1 cellular context compared by ENCODE assay signal in the genomic region with DNA sequence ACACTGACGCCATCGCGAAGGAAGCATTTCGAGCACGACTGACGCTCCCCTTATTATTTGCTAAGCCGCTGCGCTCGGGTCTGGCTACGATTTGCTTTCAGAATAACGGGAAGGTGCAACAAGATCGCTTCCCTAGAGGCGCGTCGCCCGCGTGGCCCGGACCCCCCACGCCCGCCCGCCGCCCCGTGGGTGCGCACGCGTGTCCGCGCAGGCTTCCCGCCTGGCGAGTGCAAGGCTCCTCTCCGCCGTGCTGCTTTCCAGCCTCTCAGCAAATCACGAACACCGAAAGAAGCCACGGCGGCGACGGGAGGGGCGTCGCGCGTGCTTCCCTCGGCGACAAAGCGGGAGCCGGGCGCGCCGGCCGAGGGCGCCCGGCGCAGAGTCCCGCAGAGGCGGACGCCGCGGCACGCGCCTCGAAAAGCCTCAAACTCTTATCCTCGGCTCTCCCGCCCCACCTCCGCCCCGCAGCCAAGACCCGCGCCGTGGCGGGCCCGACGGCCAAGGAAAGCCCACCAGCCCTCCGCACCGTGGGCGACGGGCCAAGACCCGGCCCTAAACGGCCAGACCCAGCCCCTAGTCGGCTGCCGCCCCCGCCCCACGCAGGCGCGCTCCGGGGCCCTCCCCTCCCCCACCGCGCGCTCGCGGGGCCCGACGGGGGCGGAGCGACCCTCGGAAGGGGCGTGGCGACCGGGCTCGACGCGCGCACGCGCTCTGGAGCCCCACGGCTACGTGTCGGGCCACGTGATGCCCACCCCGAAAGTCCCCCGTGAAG.
TF ChIP-seq lines count a peak whose summit lies in the region.

No MANE protein-coding gene starts in this region.

TF ChIP-seq in HepG2, 621 proteins besides CTCF, POLR2A, EP300 and RAD21 (continued from another document and continues in another):
- TF ChIP-seq, protein P1, sequence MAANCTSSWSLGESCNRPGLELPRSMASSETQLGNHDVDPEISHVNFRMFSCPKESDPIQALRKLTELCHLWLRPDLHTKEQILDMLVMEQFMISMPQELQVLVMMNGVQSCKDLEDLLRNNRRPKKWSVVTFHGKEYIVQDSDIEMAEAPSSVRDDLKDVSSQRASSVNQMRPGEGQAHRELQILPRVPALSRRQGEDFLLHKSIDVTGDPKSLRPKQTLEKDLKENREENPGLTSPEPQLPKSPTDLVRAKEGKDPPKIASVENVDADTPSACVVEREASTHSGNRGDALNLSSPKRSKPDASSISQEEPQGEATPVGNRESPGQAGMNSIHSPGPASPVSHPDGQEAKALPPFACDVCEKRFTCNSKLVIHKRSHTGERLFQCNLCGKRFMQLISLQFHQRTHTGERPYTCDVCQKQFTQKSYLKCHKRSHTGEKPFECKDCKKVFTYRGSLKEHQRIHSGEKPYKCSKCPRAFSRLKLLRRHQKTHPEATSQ (CRISPR knock-in tag; IDR thresholded peaks at IDR 0.05; ENCODE audit: borderline replicate concordance), result peak; percentile 77; the same call in 1 of the 2 replicates
- TF ChIP-seq, protein P2, sequence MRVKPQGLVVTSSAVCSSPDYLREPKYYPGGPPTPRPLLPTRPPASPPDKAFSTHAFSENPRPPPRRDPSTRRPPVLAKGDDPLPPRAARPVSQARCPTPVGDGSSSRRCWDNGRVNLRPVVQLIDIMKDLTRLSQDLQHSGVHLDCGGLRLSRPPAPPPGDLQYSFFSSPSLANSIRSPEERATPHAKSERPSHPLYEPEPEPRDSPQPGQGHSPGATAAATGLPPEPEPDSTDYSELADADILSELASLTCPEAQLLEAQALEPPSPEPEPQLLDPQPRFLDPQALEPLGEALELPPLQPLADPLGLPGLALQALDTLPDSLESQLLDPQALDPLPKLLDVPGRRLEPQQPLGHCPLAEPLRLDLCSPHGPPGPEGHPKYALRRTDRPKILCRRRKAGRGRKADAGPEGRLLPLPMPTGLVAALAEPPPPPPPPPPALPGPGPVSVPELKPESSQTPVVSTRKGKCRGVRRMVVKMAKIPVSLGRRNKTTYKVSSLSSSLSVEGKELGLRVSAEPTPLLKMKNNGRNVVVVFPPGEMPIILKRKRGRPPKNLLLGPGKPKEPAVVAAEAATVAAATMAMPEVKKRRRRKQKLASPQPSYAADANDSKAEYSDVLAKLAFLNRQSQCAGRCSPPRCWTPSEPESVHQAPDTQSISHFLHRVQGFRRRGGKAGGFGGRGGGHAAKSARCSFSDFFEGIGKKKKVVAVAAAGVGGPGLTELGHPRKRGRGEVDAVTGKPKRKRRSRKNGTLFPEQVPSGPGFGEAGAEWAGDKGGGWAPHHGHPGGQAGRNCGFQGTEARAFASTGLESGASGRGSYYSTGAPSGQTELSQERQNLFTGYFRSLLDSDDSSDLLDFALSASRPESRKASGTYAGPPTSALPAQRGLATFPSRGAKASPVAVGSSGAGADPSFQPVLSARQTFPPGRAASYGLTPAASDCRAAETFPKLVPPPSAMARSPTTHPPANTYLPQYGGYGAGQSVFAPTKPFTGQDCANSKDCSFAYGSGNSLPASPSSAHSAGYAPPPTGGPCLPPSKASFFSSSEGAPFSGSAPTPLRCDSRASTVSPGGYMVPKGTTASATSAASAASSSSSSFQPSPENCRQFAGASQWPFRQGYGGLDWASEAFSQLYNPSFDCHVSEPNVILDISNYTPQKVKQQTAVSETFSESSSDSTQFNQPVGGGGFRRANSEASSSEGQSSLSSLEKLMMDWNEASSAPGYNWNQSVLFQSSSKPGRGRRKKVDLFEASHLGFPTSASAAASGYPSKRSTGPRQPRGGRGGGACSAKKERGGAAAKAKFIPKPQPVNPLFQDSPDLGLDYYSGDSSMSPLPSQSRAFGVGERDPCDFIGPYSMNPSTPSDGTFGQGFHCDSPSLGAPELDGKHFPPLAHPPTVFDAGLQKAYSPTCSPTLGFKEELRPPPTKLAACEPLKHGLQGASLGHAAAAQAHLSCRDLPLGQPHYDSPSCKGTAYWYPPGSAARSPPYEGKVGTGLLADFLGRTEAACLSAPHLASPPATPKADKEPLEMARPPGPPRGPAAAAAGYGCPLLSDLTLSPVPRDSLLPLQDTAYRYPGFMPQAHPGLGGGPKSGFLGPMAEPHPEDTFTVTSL (CRISPR knock-in tag; IDR thresholded peaks at IDR 0.05; ENCODE audit: borderline replicate concordance), result no peak; the same call in 1 of the 2 replicates
- TF ChIP-seq, protein P3, sequence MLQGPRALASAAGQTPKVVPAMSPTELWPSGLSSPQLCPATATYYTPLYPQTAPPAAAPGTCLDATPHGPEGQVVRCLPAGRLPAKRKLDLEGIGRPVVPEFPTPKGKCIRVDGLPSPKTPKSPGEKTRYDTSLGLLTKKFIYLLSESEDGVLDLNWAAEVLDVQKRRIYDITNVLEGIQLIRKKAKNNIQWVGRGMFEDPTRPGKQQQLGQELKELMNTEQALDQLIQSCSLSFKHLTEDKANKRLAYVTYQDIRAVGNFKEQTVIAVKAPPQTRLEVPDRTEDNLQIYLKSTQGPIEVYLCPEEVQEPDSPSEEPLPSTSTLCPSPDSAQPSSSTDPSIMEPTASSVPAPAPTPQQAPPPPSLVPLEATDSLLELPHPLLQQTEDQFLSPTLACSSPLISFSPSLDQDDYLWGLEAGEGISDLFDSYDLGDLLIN (CRISPR knock-in tag; IDR thresholded peaks at IDR 0.05; ENCODE audit: borderline replicate concordance), result no peak; the same call in 1 of the 2 replicates
- TF ChIP-seq CENPX (CRISPR knock-in tag; IDR thresholded peaks at IDR 0.05) (no peak), MAFF (IDR thresholded peaks at IDR 0.05; ENCODE audit: low read depth, low read length) (no peak), ZNF350 (CRISPR knock-in tag; IDR thresholded peaks at IDR 0.05; ENCODE audit: borderline replicate concordance, low read depth) (no peak), EED (CRISPR knock-in tag; IDR thresholded peaks at IDR 0.05) (peak; percentile 60; the same call in 1 of the 2 replicates), HNF4A (CRISPR knock-in tag; IDR thresholded peaks at IDR 0.05) (no peak), GFI1 (CRISPR knock-in tag; IDR thresholded peaks at IDR 0.05; ENCODE audit: borderline replicate concordance) (peak; percentile 83; the same call in 1 of the 2 replicates), NFE2L1 (CRISPR knock-in tag; IDR thresholded peaks at IDR 0.05; ENCODE audit: borderline replicate concordance) (no peak), ZNF296 (CRISPR knock-in tag; conservative IDR thresholded peaks at IDR 0.05) (no peak), BORCS8-MEF2B (CRISPR knock-in tag; IDR thresholded peaks at IDR 0.05) (peak; percentile 85; the same call in 1 of the 2 replicates), MYNN (CRISPR knock-in tag; IDR thresholded peaks at IDR 0.05; ENCODE audit: low read depth) (0 out of 2 replicates have a peak, but pooled peaks have one; percentile 16), ZNF724P (CRISPR knock-in tag; IDR thresholded peaks at IDR 0.05; ENCODE audit: borderline replicate concordance) (peak; percentile 31; the same call in 1 of the 2 replicates), ZNF788 (CRISPR knock-in tag; IDR thresholded peaks at IDR 0.05; ENCODE audit: borderline replicate concordance) (peak; percentile 59; the same call in 1 of the 2 replicates), HDAC2 (CRISPR knock-in tag; IDR thresholded peaks at IDR 0.05) (peak; percentile 61), NAIF1 (CRISPR knock-in tag; IDR thresholded peaks at IDR 0.05; ENCODE audit: borderline replicate concordance) (peak; percentile 16; the same call in 1 of the 2 replicates), TEAD2 (CRISPR knock-in tag; IDR thresholded peaks at IDR 0.05) (no peak), ZNF614 (CRISPR knock-in tag; IDR thresholded peaks at IDR 0.05; ENCODE audit: borderline replicate concordance) (0 out of 2 replicates have a peak, but pooled peaks have one; percentile 7), CREB1 (IDR thresholded peaks at IDR 0.05) (peak; percentile 52; the same call in 1 of the 2 replicates), CREB1 (CRISPR knock-in tag; IDR thresholded peaks at IDR 0.05) (no peak), RXRA (CRISPR knock-in tag; IDR thresholded peaks at IDR 0.05) (no peak)
- TF ChIP-seq, protein P4, sequence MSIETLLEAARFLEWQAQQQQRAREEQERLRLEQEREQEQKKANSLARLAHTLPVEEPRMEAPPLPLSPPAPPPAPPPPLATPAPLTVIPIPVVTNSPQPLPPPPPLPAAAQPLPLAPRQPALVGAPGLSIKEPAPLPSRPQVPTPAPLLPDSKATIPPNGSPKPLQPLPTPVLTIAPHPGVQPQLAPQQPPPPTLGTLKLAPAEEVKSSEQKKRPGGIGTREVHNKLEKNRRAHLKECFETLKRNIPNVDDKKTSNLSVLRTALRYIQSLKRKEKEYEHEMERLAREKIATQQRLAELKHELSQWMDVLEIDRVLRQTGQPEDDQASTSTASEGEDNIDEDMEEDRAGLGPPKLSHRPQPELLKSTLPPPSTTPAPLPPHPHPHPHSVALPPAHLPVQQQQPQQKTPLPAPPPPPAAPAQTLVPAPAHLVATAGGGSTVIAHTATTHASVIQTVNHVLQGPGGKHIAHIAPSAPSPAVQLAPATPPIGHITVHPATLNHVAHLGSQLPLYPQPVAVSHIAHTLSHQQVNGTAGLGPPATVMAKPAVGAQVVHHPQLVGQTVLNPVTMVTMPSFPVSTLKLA (IDR thresholded peaks at IDR 0.05), result peak; percentile 41
- TF ChIP-seq, protein P5, sequence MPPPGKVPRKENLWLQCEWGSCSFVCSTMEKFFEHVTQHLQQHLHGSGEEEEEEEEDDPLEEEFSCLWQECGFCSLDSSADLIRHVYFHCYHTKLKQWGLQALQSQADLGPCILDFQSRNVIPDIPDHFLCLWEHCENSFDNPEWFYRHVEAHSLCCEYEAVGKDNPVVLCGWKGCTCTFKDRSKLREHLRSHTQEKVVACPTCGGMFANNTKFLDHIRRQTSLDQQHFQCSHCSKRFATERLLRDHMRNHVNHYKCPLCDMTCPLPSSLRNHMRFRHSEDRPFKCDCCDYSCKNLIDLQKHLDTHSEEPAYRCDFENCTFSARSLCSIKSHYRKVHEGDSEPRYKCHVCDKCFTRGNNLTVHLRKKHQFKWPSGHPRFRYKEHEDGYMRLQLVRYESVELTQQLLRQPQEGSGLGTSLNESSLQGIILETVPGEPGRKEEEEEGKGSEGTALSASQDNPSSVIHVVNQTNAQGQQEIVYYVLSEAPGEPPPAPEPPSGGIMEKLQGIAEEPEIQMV (CRISPR knock-in tag; IDR thresholded peaks at IDR 0.05; ENCODE audit: low read depth), result no peak
- TF ChIP-seq, protein P6, sequence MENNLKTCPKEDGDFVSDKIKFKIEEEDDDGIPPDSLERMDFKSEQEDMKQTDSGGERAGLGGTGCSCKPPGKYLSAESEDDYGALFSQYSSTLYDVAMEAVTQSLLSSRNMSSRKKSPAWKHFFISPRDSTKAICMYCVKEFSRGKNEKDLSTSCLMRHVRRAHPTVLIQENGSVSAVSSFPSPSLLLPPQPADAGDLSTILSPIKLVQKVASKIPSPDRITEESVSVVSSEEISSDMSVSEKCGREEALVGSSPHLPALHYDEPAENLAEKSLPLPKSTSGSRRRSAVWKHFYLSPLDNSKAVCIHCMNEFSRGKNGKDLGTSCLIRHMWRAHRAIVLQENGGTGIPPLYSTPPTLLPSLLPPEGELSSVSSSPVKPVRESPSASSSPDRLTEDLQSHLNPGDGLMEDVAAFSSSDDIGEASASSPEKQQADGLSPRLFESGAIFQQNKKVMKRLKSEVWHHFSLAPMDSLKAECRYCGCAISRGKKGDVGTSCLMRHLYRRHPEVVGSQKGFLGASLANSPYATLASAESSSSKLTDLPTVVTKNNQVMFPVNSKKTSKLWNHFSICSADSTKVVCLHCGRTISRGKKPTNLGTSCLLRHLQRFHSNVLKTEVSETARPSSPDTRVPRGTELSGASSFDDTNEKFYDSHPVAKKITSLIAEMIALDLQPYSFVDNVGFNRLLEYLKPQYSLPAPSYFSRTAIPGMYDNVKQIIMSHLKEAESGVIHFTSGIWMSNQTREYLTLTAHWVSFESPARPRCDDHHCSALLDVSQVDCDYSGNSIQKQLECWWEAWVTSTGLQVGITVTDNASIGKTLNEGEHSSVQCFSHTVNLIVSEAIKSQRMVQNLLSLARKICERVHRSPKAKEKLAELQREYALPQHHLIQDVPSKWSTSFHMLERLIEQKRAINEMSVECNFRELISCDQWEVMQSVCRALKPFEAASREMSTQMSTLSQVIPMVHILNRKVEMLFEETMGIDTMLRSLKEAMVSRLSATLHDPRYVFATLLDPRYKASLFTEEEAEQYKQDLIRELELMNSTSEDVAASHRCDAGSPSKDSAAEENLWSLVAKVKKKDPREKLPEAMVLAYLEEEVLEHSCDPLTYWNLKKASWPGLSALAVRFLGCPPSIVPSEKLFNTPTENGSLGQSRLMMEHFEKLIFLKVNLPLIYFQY (CRISPR knock-in tag; IDR thresholded peaks at IDR 0.05; ENCODE audit: borderline replicate concordance), result peak; percentile 71; the same call in 1 of the 2 replicates
- TF ChIP-seq, protein P7, sequence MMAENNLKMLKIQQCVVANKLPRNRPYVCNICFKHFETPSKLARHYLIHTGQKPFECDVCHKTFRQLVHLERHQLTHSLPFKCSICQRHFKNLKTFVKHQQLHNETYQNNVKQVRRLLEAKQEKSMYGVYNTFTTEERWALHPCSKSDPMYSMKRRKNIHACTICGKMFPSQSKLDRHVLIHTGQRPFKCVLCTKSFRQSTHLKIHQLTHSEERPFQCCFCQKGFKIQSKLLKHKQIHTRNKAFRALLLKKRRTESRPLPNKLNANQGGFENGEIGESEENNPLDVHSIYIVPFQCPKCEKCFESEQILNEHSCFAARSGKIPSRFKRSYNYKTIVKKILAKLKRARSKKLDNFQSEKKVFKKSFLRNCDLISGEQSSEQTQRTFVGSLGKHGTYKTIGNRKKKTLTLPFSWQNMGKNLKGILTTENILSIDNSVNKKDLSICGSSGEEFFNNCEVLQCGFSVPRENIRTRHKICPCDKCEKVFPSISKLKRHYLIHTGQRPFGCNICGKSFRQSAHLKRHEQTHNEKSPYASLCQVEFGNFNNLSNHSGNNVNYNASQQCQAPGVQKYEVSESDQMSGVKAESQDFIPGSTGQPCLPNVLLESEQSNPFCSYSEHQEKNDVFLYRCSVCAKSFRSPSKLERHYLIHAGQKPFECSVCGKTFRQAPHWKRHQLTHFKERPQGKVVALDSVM (CRISPR knock-in tag; IDR thresholded peaks at IDR 0.05), result peak; percentile 62; the same call in 1 of the 2 replicates
- TF ChIP-seq, protein P8, sequence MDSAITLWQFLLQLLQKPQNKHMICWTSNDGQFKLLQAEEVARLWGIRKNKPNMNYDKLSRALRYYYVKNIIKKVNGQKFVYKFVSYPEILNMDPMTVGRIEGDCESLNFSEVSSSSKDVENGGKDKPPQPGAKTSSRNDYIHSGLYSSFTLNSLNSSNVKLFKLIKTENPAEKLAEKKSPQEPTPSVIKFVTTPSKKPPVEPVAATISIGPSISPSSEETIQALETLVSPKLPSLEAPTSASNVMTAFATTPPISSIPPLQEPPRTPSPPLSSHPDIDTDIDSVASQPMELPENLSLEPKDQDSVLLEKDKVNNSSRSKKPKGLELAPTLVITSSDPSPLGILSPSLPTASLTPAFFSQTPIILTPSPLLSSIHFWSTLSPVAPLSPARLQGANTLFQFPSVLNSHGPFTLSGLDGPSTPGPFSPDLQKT (CRISPR knock-in tag; IDR thresholded peaks at IDR 0.05; ENCODE audit: borderline replicate concordance), result no peak
